19 cellular contexts compared by ENCODE assay signal in genomic region chr11:65822760-65823528, GRCh38. TPM values are rescaled to one million over a fixed set of nuclear protein-coding genes. Genes with fewer than 3 reads are reported as not detected.
DNase-seq lines count a peak whose midpoint lies in the region; ATAC-seq, FAIRE-seq and TF ChIP-seq lines count a peak whose summit lies in the region.
"Had no signal": no experiment of that assay in that cellular context is flagged by ENCODE, and none has a peak within 500 bp of the region (broad histone marks: within the 10 kb centered on the region; RNA-seq: fewer than 3 reads in every experiment).

No MANE protein-coding gene starts in this region.

- POLR2A ChIA-PET in K562 (lab: Yijun Ruan, JAX) = interaction anchor here (1.1 to 3.4 kb wide), 6 partner anchors 9 to 111 kb away, joined by 3 to 18 read pairs (median 4); partner anchors contain the start of gene KAT5

- TF ChIP-seq CTCF in K562 (IDR thresholded peaks at IDR 0.05 in 2 of 3, conservative IDR thresholded peaks at IDR 0.05 in 1 of 3; ENCODE audit: insufficient read depth in 2 of 3, low read depth in 1 of 3, low read length in 3 of 3) (no peak), right lobe of liver (IDR thresholded peaks at IDR 0.05) (no peak), stomach (IDR thresholded peaks at IDR 0.05) (no peak), uterus (IDR thresholded peaks at IDR 0.05) (no peak)

- ATAC-seq in K562 (no peak), right lobe of liver (peak; percentile 56 to 74 (median 62)), HG03460 (IDR thresholded peaks at IDR 0.05; ENCODE audit: unreplicated experiment) (no peak)
- ATAC-seq in stimulated activated memory B cell treated with anti-CD40 and anti-IgM and Interleukin-4, amounts not matched to agents 10 μg/mL and 1 μg/mL and 100 μg/mL, for 72 hours = no peak
- ATAC-seq: A549 had no signal

- no peak overlapping the region for H3K4me3 ChIP-seq in K562
- no peak overlapping the region for H3K4me3 ChIP-seq in right lobe of liver
- no peak overlapping the region for H3K4me3 ChIP-seq in stomach
- H3K4me3 ChIP-seq in uterus = no peak overlapping the region
- H3K4me3 ChIP-seq: A549; BLaER1 treated with 17β-estradiol and CSF1 and Interleukin-3, amounts not matched to agents 10 nM and 100 nM; SJSA1 had no signal

- intact Hi-C loops in K562 (cut with micrococcal nuclease) = no loop called here
- intact Hi-C loops in right lobe of liver (cut with DNase I) = loop anchor here in 1 of 2 donors (10.0 kb wide), 1 partner anchor 198 kb away; no protein-coding TSS in a partner anchor
- intact Hi-C loops in stomach (cut with DNase I; ENCODE audit: low total_unique reads) = no loop called here
- intact Hi-C loops in uterus (cut with DNase I; ENCODE audit: low total_unique reads) = no loop called here

- H3K79me2 ChIP-seq in K562 (ENCODE audit: control insufficient read depth, insufficient read depth, low read length) = no peaks in the 10 kb centered on the region

- BruUV-seq in K562 (replicated peaks; lab: Mats Ljungman, UMichigan) = no TSS peak

- no peaks in the 10 kb centered on the region for H3K4me1 Mint-ChIP-seq in stimulated activated memory B cell treated with anti-CD40 and anti-IgM and Interleukin-4, amounts not matched to agents 10 μg/mL and 1 μg/mL and 100 μg/mL, for 72 hours

- CTCF ChIA-PET in K562 (lab: Yijun Ruan, JAX; ENCODE audit: low intra/inter-chr PET ratio) = no interaction called here

- no peaks in the 10 kb centered on the region for H3K9me3 ChIP-seq in K562 (replicated peaks; ENCODE audit: control insufficient read depth, insufficient read depth, low read depth, low read length)
- no peaks in the 10 kb centered on the region for H3K9me3 ChIP-seq in right lobe of liver
- H3K9me3 ChIP-seq in stomach = no peaks in the 10 kb centered on the region
- H3K9me3 ChIP-seq in uterus = no peaks in the 10 kb centered on the region
- H3K9me3 ChIP-seq: A549; BLaER1 treated with 17β-estradiol and CSF1 and Interleukin-3, amounts not matched to agents 10 nM and 100 nM had no signal

- no peak for TF ChIP-seq EP300 in K562 (IDR thresholded peaks at IDR 0.05; ENCODE audit: low read length)
- no peak for TF ChIP-seq EP300 in stomach (IDR thresholded peaks at IDR 0.05)

- H3K27me3 ChIP-seq in K562 (ENCODE audit: control insufficient read depth in 2 of 2, insufficient read depth in 2 of 2, low read length in 2 of 2) = no peaks in the 10 kb centered on the region
- H3K27me3 ChIP-seq in right lobe of liver = no peaks in the 10 kb centered on the region
- H3K27me3 ChIP-seq in stomach = no peaks in the 10 kb centered on the region
- no peaks in the 10 kb centered on the region for H3K27me3 ChIP-seq in uterus
- H3K27me3 ChIP-seq: BLaER1 treated with 17β-estradiol and CSF1 and Interleukin-3, amounts not matched to agents 10 nM and 100 nM had no signal

- no peaks in the 10 kb centered on the region for H3K9me1 ChIP-seq in K562 (ENCODE audit: control insufficient read depth, insufficient read depth, low read length)

- no peak for TF ChIP-seq RAD21 in K562 (CRISPR knock-in tag; conservative IDR thresholded peaks at IDR 0.05 in 1 of 2, IDR thresholded peaks at IDR 0.05 in 1 of 2)

- no peaks in the 10 kb centered on the region for H3K36me3 Mint-ChIP-seq in stimulated activated memory B cell treated with anti-CD40 and anti-IgM and Interleukin-4, amounts not matched to agents 10 μg/mL and 1 μg/mL and 100 μg/mL, for 72 hours

- H3K4me1 ChIP-seq in K562 (replicated peaks in 1 of 2; ENCODE audit: control insufficient read depth in 2 of 2, insufficient read depth in 2 of 2, low read length in 2 of 2) = peaks cover 0 to 4% of the 10 kb centered on the region in 2 experiments; a peak in 2 of 5 replicates
- no peaks in the 10 kb centered on the region for H3K4me1 ChIP-seq in right lobe of liver
- peaks cover 5 to 24% (median 16%) of the 10 kb centered on the region in 4 donors for H3K4me1 ChIP-seq in stomach
- H3K4me1 ChIP-seq in uterus = no peaks in the 10 kb centered on the region
- H3K4me1 ChIP-seq: A549 had no signal

- H3K9me3 Mint-ChIP-seq in stimulated activated memory B cell treated with anti-CD40 and anti-IgM and Interleukin-4, amounts not matched to agents 10 μg/mL and 1 μg/mL and 100 μg/mL, for 72 hours = no peaks in the 10 kb centered on the region

- H3K27ac Mint-ChIP-seq in stimulated activated memory B cell treated with anti-CD40 and anti-IgM and Interleukin-4, amounts not matched to agents 10 μg/mL and 1 μg/mL and 100 μg/mL, for 72 hours = no peak overlapping the region

- no peaks in the 10 kb centered on the region for H4K20me1 ChIP-seq in K562 (replicated peaks; ENCODE audit: control insufficient read depth, insufficient read depth, low read length)
- H4K20me1 ChIP-seq: BLaER1 treated with 17β-estradiol and CSF1 and Interleukin-3, amounts not matched to agents 10 nM and 100 nM had no signal

- H3K36me3 ChIP-seq in K562 (ENCODE audit: control insufficient read depth, insufficient read depth, low read length) (no peaks in the 10 kb centered on the region), right lobe of liver (no peaks in the 10 kb centered on the region), stomach (no peaks in the 10 kb centered on the region), uterus (no peaks in the 10 kb centered on the region)
- H3K36me3 ChIP-seq: BLaER1 treated with 17β-estradiol and CSF1 and Interleukin-3, amounts not matched to agents 10 nM and 100 nM; SJSA1 had no signal

- in situ Hi-C loops in K562 (cut with MboI) = loop anchor here (5.0 kb wide), 1 partner anchor 111 kb away; the partner anchor contains the start of gene KAT5

- H3K27me3 Mint-ChIP-seq in stimulated activated memory B cell treated with anti-CD40 and anti-IgM and Interleukin-4, amounts not matched to agents 10 μg/mL and 1 μg/mL and 100 μg/mL, for 72 hours = no peaks in the 10 kb centered on the region

- H3K4me2 ChIP-seq in K562 (ENCODE audit: insufficient read depth, low read length) = no peak overlapping the region
- H3K4me2 ChIP-seq: A549 had no signal

- no peak overlapping the region for H3K4me3 Mint-ChIP-seq in stimulated activated memory B cell treated with anti-CD40 and anti-IgM and Interleukin-4, amounts not matched to agents 10 μg/mL and 1 μg/mL and 100 μg/mL, for 72 hours

- H3K27ac ChIP-seq in K562 (ENCODE audit: extremely low read depth, low read depth, low read length) = no peak overlapping the region
- H3K27ac ChIP-seq in right lobe of liver = no peak overlapping the region
- peak overlapping the region; percentile 14 to 49 (median 39) for H3K27ac ChIP-seq in stomach
- no peak overlapping the region for H3K27ac ChIP-seq in uterus
- H3K27ac ChIP-seq: A549; BLaER1 treated with 17β-estradiol and CSF1 and Interleukin-3, amounts not matched to agents 10 nM and 100 nM; SJSA1 had no signal

- H3K9ac ChIP-seq in K562 (ENCODE audit: insufficient read depth in 1 of 2, low read depth in 2 of 2, low read length in 2 of 2) = peak overlapping the region in 1 of 2 experiments; percentile 36; a peak in 1 of 4 replicates
- H3K9ac ChIP-seq: BLaER1 treated with 17β-estradiol and CSF1 and Interleukin-3, amounts not matched to agents 10 nM and 100 nM had no signal

- 42% methylated on average over 15 of the region's 15 CpGs for WGBS in K562 (ENCODE audit: insufficient coverage, low coverage, missing lambda C conversion rate)
- WGBS in right lobe of liver (ENCODE audit: insufficient coverage, low coverage, low lambda C conversion rate, missing lambda C conversion rate) = 52% methylated on average over 15 of the region's 15 CpGs
- WGBS in stomach, 5 donors = 32 to 58% (median 45%) methylated on average over 15 of the region's 15 CpGs

- DNase-seq in NCI-H1092 (lab: John Stamatoyannopoulos, UW) = peak; percentile 4
- DNase-seq in K562 (ENCODE audit: extremely low read depth in 1 of 4, low spot score in 3 of 4) = peak in 1 of 4 experiments; percentile 3
- DNase-seq in right lobe of liver = peak; percentile 48 to 66 (median 60)
- peak; percentile 79 for DNase-seq in stomach
- DNase-seq in uterus = no peak
- DNase-seq: DND-41, HCEC 1CT, KG1, NCI-H146, NCI-H2107, NCI-H345, NCI-H526 had no signal

- FAIRE-seq in K562 (lab: Jason Lieb, UNC) = no peak
- FAIRE-seq: A549, G401.6 had no signal

- no peak overlapping the region for H2AFZ ChIP-seq in K562 (ENCODE audit: low read depth, low read length)

- TF ChIP-seq POLR2A in K562 (conservative IDR thresholded peaks at IDR 0.05) (no peak), right lobe of liver (IDR thresholded peaks at IDR 0.05) (no peak), stomach (IDR thresholded peaks at IDR 0.05) (no peak), uterus (IDR thresholded peaks at IDR 0.05) (no peak)

RNA-seq across cellular contexts. Expression of gene SNX32, which starts 10.8 kb away (rescaled TPM):
- 0.16 TPM in 1 of 2 replicates, not detected in the other for total RNA-seq in K562 (2011; cell fraction: chromatin; rRNA removed; ENCODE audit: low replicate concordance)
- not detected in 2 replicates for total RNA-seq in K562 (2011; cell fraction: nucleolus; rRNA removed)
- total RNA-seq in K562 (2011; cell fraction: nucleoplasm; rRNA removed) = not detected in 2 replicates
- total RNA-seq in K562 (2014; rRNA removed) = not detected in 2 replicates
- not detected in 2 replicates for total RNA-seq in K562 (2014; rRNA removed; fragmentation: Illumina TruSeq; extraction: Trizol)
- not detected in 2 replicates for total RNA-seq in K562 (2015; rRNA removed; fragmentation: Illumina TruSeq; extraction: Trizol)
- total RNA-seq in K562 (2021) = not detected in 2 replicates
- not detected in 2 replicates for polyA plus RNA-seq in K562 (2011; rRNA removed)
- polyA plus RNA-seq in K562 (2011; cell fraction: cytosol; rRNA removed) = not detected in 2 replicates
- polyA plus RNA-seq in K562 (2011; cell fraction: nucleus; rRNA removed) = 0.10 TPM in 1 of 2 replicates, not detected in the other
- polyA plus RNA-seq in K562 (2012) = 0.24 and 0.35 TPM in 2 replicates
- polyA plus RNA-seq in K562 (2014; fragmentation: Illumina TruSeq; extraction: Trizol) = not detected in 2 replicates
- under 1 TPM; 0.03 TPM for polyA plus RNA-seq in K562 (2014; fragmentation: Nextera tagmentation; extraction: Ambion mirVana)
- polyA plus RNA-seq in K562 (2014; rRNA removed) = not detected in 2 replicates
- polyA minus RNA-seq in K562 (2011; rRNA and poly(A)+ RNA removed) = not detected in 2 replicates
- polyA minus RNA-seq in K562 (2011; cell fraction: cytosol; rRNA and poly(A)+ RNA removed) = not detected in 2 replicates
- polyA minus RNA-seq in K562 (2011; cell fraction: nucleus; rRNA and poly(A)+ RNA removed) = not detected in 2 replicates
- total RNA-seq in right lobe of liver = under 1 TPM in 3 of 6 experiments, not detected in 3; 0.16 to 0.37 (median 0.31) TPM
- total RNA-seq in stomach = 1 to 10 TPM in 2 of 5 donors, under 1 TPM in 1, not detected in 2; 0.29 to 1.4 (median 1.3) TPM
- polyA plus RNA-seq in stomach = under 1 TPM; 0.25 to 0.90 (median 0.61) TPM
- total RNA-seq in uterus = 1 to 10 TPM in 1 of 4 donors, under 1 TPM in 1, not detected in 2; 0.58 to 2.6 TPM
- total RNA-seq: M059J had no signal

RNA-seq across cellular contexts. Expression of gene CFL1, which starts 35.0 kb away (rescaled TPM):
- total RNA-seq in K562 (2011; cell fraction: chromatin; rRNA removed; ENCODE audit: low replicate concordance) = 145 and 300 TPM in 2 replicates
- total RNA-seq in K562 (2011; cell fraction: nucleolus; rRNA removed) = 227 and 257 TPM in 2 replicates
- total RNA-seq in K562 (2011; cell fraction: nucleoplasm; rRNA removed) = 176 and 204 TPM in 2 replicates
- total RNA-seq in K562 (2014; rRNA removed) = 1,045 and 1,321 TPM in 2 replicates
- total RNA-seq in K562 (2014; rRNA removed; fragmentation: Illumina TruSeq; extraction: Trizol) = 570 and 664 TPM in 2 replicates
- total RNA-seq in K562 (2015; rRNA removed; fragmentation: Illumina TruSeq; extraction: Trizol) = 851 and 860 TPM in 2 replicates
- 891 and 919 TPM in 2 replicates for total RNA-seq in K562 (2021)
- 632 and 770 TPM in 2 replicates for polyA plus RNA-seq in K562 (2011; rRNA removed)
- polyA plus RNA-seq in K562 (2011; cell fraction: cytosol; rRNA removed) = 894 and 1,220 TPM in 2 replicates
- polyA plus RNA-seq in K562 (2011; cell fraction: nucleus; rRNA removed) = 307 TPM in 2 replicates
- polyA plus RNA-seq in K562 (2012) = 903 and 977 TPM in 2 replicates
- 1,101 and 1,325 TPM in 2 replicates for polyA plus RNA-seq in K562 (2014; fragmentation: Illumina TruSeq; extraction: Trizol)
- polyA plus RNA-seq in K562 (2014; fragmentation: Nextera tagmentation; extraction: Ambion mirVana) = 100 to 1,000 TPM; 105 to 222 TPM
- 859 and 956 TPM in 2 replicates for polyA plus RNA-seq in K562 (2014; rRNA removed)
- 971 and 1,022 TPM in 2 replicates for polyA minus RNA-seq in K562 (2011; rRNA and poly(A)+ RNA removed)
- polyA minus RNA-seq in K562 (2011; cell fraction: cytosol; rRNA and poly(A)+ RNA removed) = 560 and 642 TPM in 2 replicates
- 107 and 193 TPM in 2 replicates for polyA minus RNA-seq in K562 (2011; cell fraction: nucleus; rRNA and poly(A)+ RNA removed)
- total RNA-seq in right lobe of liver = 100 to 1,000 TPM; 219 to 503 (median 313) TPM
- 1,000 to 10,000 TPM in 1 of 5 donors, 100 to 1,000 TPM in 4; 389 to 1,430 (median 677) TPM for total RNA-seq in stomach
- polyA plus RNA-seq in stomach = 100 to 1,000 TPM; 534 to 874 (median 658) TPM
- total RNA-seq in uterus = 100 to 1,000 TPM; 227 to 514 (median 399) TPM

RNA-seq across cellular contexts. Expression of gene OVOL1, which starts 36.1 kb away (rescaled TPM):
- total RNA-seq in K562 (2011; cell fraction: chromatin; rRNA removed; ENCODE audit: low replicate concordance) = 0.09 TPM in 1 of 2 replicates, not detected in the other
- not detected in 2 replicates for total RNA-seq in K562 (2011; cell fraction: nucleolus; rRNA removed)
- total RNA-seq in K562 (2011; cell fraction: nucleoplasm; rRNA removed) = not detected in 2 replicates
- not detected in 2 replicates for total RNA-seq in K562 (2014; rRNA removed)
- not detected in 2 replicates for total RNA-seq in K562 (2014; rRNA removed; fragmentation: Illumina TruSeq; extraction: Trizol)
- not detected in 2 replicates for total RNA-seq in K562 (2015; rRNA removed; fragmentation: Illumina TruSeq; extraction: Trizol)
- 0.09 TPM in 1 of 2 replicates, not detected in the other for total RNA-seq in K562 (2021)
- not detected in 2 replicates for polyA plus RNA-seq in K562 (2011; rRNA removed)
- polyA plus RNA-seq in K562 (2011; cell fraction: cytosol; rRNA removed) = not detected in 2 replicates
- polyA plus RNA-seq in K562 (2011; cell fraction: nucleus; rRNA removed) = not detected in 2 replicates
- polyA plus RNA-seq in K562 (2012) = not detected in 2 replicates
- not detected in 2 replicates for polyA plus RNA-seq in K562 (2014; fragmentation: Illumina TruSeq; extraction: Trizol)
- not detected for polyA plus RNA-seq in K562 (2014; fragmentation: Nextera tagmentation; extraction: Ambion mirVana)
- polyA plus RNA-seq in K562 (2014; rRNA removed) = not detected in 2 replicates
- not detected in 2 replicates for polyA minus RNA-seq in K562 (2011; rRNA and poly(A)+ RNA removed)
- polyA minus RNA-seq in K562 (2011; cell fraction: cytosol; rRNA and poly(A)+ RNA removed) = not detected in 2 replicates
- polyA minus RNA-seq in K562 (2011; cell fraction: nucleus; rRNA and poly(A)+ RNA removed) = not detected in 2 replicates
- total RNA-seq in right lobe of liver = not detected
- total RNA-seq in stomach = 100 to 1,000 TPM in 1 of 5 donors, 10 to 100 TPM in 1, 1 to 10 TPM in 2, not detected in 1; 1.2 to 120 (median 9.9) TPM
- polyA plus RNA-seq in stomach = 1 to 10 TPM in 2 of 3 donors, under 1 TPM in 1; 0.92 to 7.8 (median 1.3) TPM
- total RNA-seq in uterus = 1 to 10 TPM in 1 of 4 donors, not detected in 3; 1.0 TPM
- total RNA-seq: M059J, SJSA1 had no signal
- polyA plus RNA-seq: A549 had no signal

RNA-seq across cellular contexts. Expression of gene MUS81, which starts 37.3 kb away (rescaled TPM):
- total RNA-seq in K562 (2011; cell fraction: chromatin; rRNA removed; ENCODE audit: low replicate concordance) = 139 and 354 TPM in 2 replicates
- total RNA-seq in K562 (2011; cell fraction: nucleolus; rRNA removed) = 277 and 282 TPM in 2 replicates
- total RNA-seq in K562 (2011; cell fraction: nucleoplasm; rRNA removed) = 171 and 194 TPM in 2 replicates
- total RNA-seq in K562 (2014; rRNA removed) (79.4 and 95.8 TPM in 2 replicates), K562 (2014; rRNA removed; fragmentation: Illumina TruSeq; extraction: Trizol) (23.0 and 33.5 TPM in 2 replicates), K562 (2015; rRNA removed; fragmentation: Illumina TruSeq; extraction: Trizol) (53.5 and 55.8 TPM in 2 replicates), K562 (2021) (81.5 and 91.8 TPM in 2 replicates), right lobe of liver (10 to 100 TPM; 14.0 to 25.6 (median 19.7) TPM), stomach (100 to 1,000 TPM in 2 of 5 donors, 10 to 100 TPM in 3; 26.4 to 162 (median 81.1) TPM), uterus (100 to 1,000 TPM in 1 of 4 donors, 10 to 100 TPM in 3; 28.8 to 108 (median 75.0) TPM)
- polyA plus RNA-seq in K562 (2011; rRNA removed) (51.8 and 69.9 TPM in 2 replicates), K562 (2014; fragmentation: Illumina TruSeq; extraction: Trizol) (53.7 and 62.8 TPM in 2 replicates), K562 (2014; fragmentation: Nextera tagmentation; extraction: Ambion mirVana) (10 to 100 TPM; 13.4 to 16.1 TPM), K562 (2014; rRNA removed) (103 and 118 TPM in 2 replicates), stomach (10 to 100 TPM; 32.7 to 64.6 (median 32.9) TPM)
- 33.2 and 41.5 TPM in 2 replicates for polyA plus RNA-seq in K562 (2011; cell fraction: cytosol; rRNA removed)
- polyA plus RNA-seq in K562 (2011; cell fraction: nucleus; rRNA removed) = 678 and 750 TPM in 2 replicates
- polyA plus RNA-seq in K562 (2012) = 97.9 and 190 TPM in 2 replicates
- 11.8 and 17.2 TPM in 2 replicates for polyA minus RNA-seq in K562 (2011; rRNA and poly(A)+ RNA removed)
- 19.5 and 23.5 TPM in 2 replicates for polyA minus RNA-seq in K562 (2011; cell fraction: cytosol; rRNA and poly(A)+ RNA removed)
- polyA minus RNA-seq in K562 (2011; cell fraction: nucleus; rRNA and poly(A)+ RNA removed) = 123 and 135 TPM in 2 replicates

RNA-seq across cellular contexts. Expression of gene AP5B1, which starts 42.2 kb away (rescaled TPM):
- 16.4 and 48.0 TPM in 2 replicates for total RNA-seq in K562 (2011; cell fraction: chromatin; rRNA removed; ENCODE audit: low replicate concordance)
- total RNA-seq in K562 (2011; cell fraction: nucleolus; rRNA removed) = 43.4 and 48.4 TPM in 2 replicates
- total RNA-seq in K562 (2011; cell fraction: nucleoplasm; rRNA removed) = 26.7 and 28.3 TPM in 2 replicates
- 13.0 and 17.0 TPM in 2 replicates for total RNA-seq in K562 (2014; rRNA removed)
- 3.1 and 3.5 TPM in 2 replicates for total RNA-seq in K562 (2014; rRNA removed; fragmentation: Illumina TruSeq; extraction: Trizol)
- 8.7 and 8.9 TPM in 2 replicates for total RNA-seq in K562 (2015; rRNA removed; fragmentation: Illumina TruSeq; extraction: Trizol)
- total RNA-seq in K562 (2021) = 23.2 and 24.2 TPM in 2 replicates
- 5.1 and 7.7 TPM in 2 replicates for polyA plus RNA-seq in K562 (2011; rRNA removed)
- polyA plus RNA-seq in K562 (2011; cell fraction: cytosol; rRNA removed) = 6.5 and 20.1 TPM in 2 replicates
- polyA plus RNA-seq in K562 (2011; cell fraction: nucleus; rRNA removed) = 17.1 and 27.9 TPM in 2 replicates
- polyA plus RNA-seq in K562 (2012) = 10.8 and 15.8 TPM in 2 replicates
- polyA plus RNA-seq in K562 (2014; fragmentation: Illumina TruSeq; extraction: Trizol) = 4.6 and 9.1 TPM in 2 replicates
- under 1 TPM; 0.51 to 0.63 TPM for polyA plus RNA-seq in K562 (2014; fragmentation: Nextera tagmentation; extraction: Ambion mirVana)
- polyA plus RNA-seq in K562 (2014; rRNA removed) = 11.3 and 11.7 TPM in 2 replicates
- 8.3 and 9.2 TPM in 2 replicates for polyA minus RNA-seq in K562 (2011; rRNA and poly(A)+ RNA removed)
- polyA minus RNA-seq in K562 (2011; cell fraction: cytosol; rRNA and poly(A)+ RNA removed) = 14.6 and 14.8 TPM in 2 replicates
- 17.5 and 18.7 TPM in 2 replicates for polyA minus RNA-seq in K562 (2011; cell fraction: nucleus; rRNA and poly(A)+ RNA removed)
- total RNA-seq in right lobe of liver = 10 to 100 TPM in 3 of 6 experiments, 1 to 10 TPM in 3; 5.0 to 13.5 (median 9.7) TPM
- total RNA-seq in stomach = 10 to 100 TPM in 4 of 5 donors, 1 to 10 TPM in 1; 7.3 to 44.9 (median 19.6) TPM
- polyA plus RNA-seq in stomach = 1 to 10 TPM; 3.6 to 5.1 (median 3.7) TPM
- 10 to 100 TPM in 1 of 4 donors, 1 to 10 TPM in 3; 2.4 to 17.1 (median 5.7) TPM for total RNA-seq in uterus

Comparison
In these comparisons a context has a peak if more than half of its experiments do, and no peak if none do; other contexts are left out.
1. DNase-seq: peak in NCI-H1092 (single experiment), right lobe of liver (3 of 3) and stomach (single experiment); none in uterus (0 of 2).
2. ATAC-seq: peak in right lobe of liver (4 of 4); none in K562 (single experiment), HG03460 (single experiment) and stimulated activated memory B cell treated with anti-CD40 and anti-IgM and Interleukin-4, amounts not matched to agents 10 μg/mL and 1 μg/mL and 100 μg/mL, for 72 hours (single experiment).
3. H3K27ac ChIP-seq: peak in stomach (5 of 5); none in K562 (single experiment), right lobe of liver (0 of 3) and uterus (0 of 2).